Comparison of ENCODE assay signal across 1 cellular context in genomic region chr19:9935409-9936062, GRCh38.
TF ChIP-seq lines count a peak whose summit lies in the region.

No MANE protein-coding gene starts in this region.

TF ChIP-seq in SK-N-SH, 30 proteins besides CTCF, POLR2A, EP300 and RAD21 (continued from another document):
- TF ChIP-seq PBX3 (IDR thresholded peaks at IDR 0.05) (no peak), POLR2AphosphoS5 (IDR thresholded peaks at IDR 0.05; ENCODE audit: low read depth, low read length) (no peak), EZH2phosphoT487 (IDR thresholded peaks at IDR 0.05; ENCODE audit: borderline replicate concordance, low read depth) (no peak), TAF1 (IDR thresholded peaks at IDR 0.05; ENCODE audit: borderline replicate concordance, low read depth, low read length) (no peak), USF2 (IDR thresholded peaks at IDR 0.05; ENCODE audit: borderline replicate concordance, low read depth, low read length) (no peak)
